ENCODE assay signal across 11 cellular contexts in the genomic region with DNA sequence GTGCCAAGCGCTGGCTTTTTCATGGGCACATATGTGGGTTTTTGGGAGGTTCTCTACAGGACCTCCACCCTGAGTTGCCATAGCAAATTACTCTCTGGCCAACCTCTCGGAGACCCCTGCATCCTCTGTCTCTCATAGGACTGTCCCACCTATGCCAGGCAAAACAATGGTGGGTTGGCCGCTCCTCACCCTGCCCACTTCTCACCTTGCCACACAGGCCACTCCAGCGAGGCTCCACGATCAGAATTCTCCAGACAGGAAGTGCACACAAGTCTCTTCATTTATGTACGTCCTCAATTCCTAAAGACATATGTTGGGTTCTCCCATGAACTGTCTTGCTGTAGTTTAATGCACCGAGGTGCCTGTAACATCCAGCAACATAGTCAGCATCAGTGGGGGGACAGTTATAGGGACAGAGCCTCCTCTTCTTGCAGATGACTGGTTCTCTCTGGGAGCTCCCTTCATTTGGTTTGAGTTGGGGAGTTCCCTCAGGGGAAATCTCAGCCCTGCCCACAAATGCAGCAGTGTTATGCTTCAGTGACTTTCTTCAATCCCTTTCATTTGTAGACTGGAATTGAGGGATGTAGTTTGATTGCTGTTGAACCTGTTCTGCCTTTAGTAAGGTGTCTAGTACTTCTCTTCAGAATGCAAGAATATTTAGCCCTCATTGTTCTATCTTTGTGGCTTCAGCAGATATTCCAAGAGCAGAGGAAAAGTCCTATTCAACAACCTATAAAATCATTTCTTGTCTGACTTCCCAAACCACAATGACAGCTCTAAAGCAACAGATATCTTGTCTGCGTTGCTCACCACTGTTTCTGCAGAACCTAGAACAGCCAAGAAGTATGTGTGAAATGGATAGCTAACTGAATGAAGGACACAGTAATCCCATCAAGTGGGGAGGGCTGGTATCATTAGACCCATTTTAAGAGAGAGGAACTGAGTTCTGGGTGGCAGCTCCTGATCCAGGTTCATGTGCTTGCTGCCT. TPM values are rescaled to one million over a fixed set of nuclear protein-coding genes. Genes with fewer than 3 reads are reported as not detected.
DNase-seq lines count a peak whose midpoint lies in the region; ATAC-seq and TF ChIP-seq lines count a peak whose summit lies in the region.
"Had no signal": no experiment of that assay in that cellular context is flagged by ENCODE, and none has a peak within 500 bp of the region (broad histone marks: within the 10 kb centered on the region; RNA-seq: fewer than 3 reads in every experiment).

No MANE protein-coding gene starts in this region.

- no peaks in the 10 kb centered on the region for H3K27me3 ChIP-seq in naive thymus-derived CD4-positive, alpha-beta T cell (ENCODE audit: control insufficient read depth in 2 of 2, insufficient read depth in 2 of 2, low read length in 2 of 2)

- CTCF ChIA-PET in naive thymus-derived CD4-positive, alpha-beta T cell (lab: Charles Lee) = interaction anchor here (0.6 kb wide), 1 partner anchor 464 kb away, joined by 3 read pairs; no protein-coding TSS in a partner anchor

- no peak for ATAC-seq in naive thymus-derived CD4-positive, alpha-beta T cell
- ATAC-seq in GM21529 (IDR thresholded peaks at IDR 0.05; ENCODE audit: unreplicated experiment) = no peak
- no peak for ATAC-seq in HG03039 (IDR thresholded peaks at IDR 0.05; ENCODE audit: unreplicated experiment)
- ATAC-seq in GM21360 (IDR thresholded peaks at IDR 0.05; ENCODE audit: unreplicated experiment) = no peak

- H3K9me3 Mint-ChIP-seq in HFFc6 = no peaks in the 10 kb centered on the region
- no peaks in the 10 kb centered on the region for H3K9me3 Mint-ChIP-seq in activated T-helper 1 cell treated with anti-CD3 and anti-CD28 coated beads, Interleukin-12 subunit alpha, Interleukin-12 subunit beta, Interleukin-2, Interleukin-4 antibody, amounts not matched to agents 30 ng/mL and 10 ng/mL and 1 ng/mL, durations not matched to agents 14 hours and 24 hours and 36 hours
- H3K9me3 Mint-ChIP-seq in naive thymus-derived CD4-positive, alpha-beta T cell = no peaks in the 10 kb centered on the region
- H3K9me3 Mint-ChIP-seq: stimulated activated naive CD8-positive, alpha-beta T cell treated with anti-CD3 and anti-CD28 coated beads, Interleukin-15, Interleukin-2, amounts not matched to agents 100 ng/mL and 50 ng/mL, for 24 hours had no signal

- peaks cover 5% of the 10 kb centered on the region; the same call in 1 of the 2 replicates for H3K36me3 Mint-ChIP-seq in HFFc6 (ENCODE audit: low read depth)
- H3K36me3 Mint-ChIP-seq in activated T-helper 1 cell treated with anti-CD3 and anti-CD28 coated beads, Interleukin-12 subunit alpha, Interleukin-12 subunit beta, Interleukin-2, Interleukin-4 antibody, amounts not matched to agents 30 ng/mL and 10 ng/mL and 1 ng/mL, durations not matched to agents 14 hours and 24 hours and 36 hours (ENCODE audit: low read depth) = no peaks in the 10 kb centered on the region
- no peaks in the 10 kb centered on the region for H3K36me3 Mint-ChIP-seq in naive thymus-derived CD4-positive, alpha-beta T cell

- peaks cover 24 to 29% of the 10 kb centered on the region in 2 donors for H3K4me1 ChIP-seq in naive thymus-derived CD4-positive, alpha-beta T cell (ENCODE audit: control insufficient read depth in 2 of 2, insufficient read depth in 2 of 2, low read length in 2 of 2)

- no peak overlapping the region for H3K4me3 ChIP-seq in naive thymus-derived CD4-positive, alpha-beta T cell (ENCODE audit: low read length)

- H3K4me1 Mint-ChIP-seq in HFFc6 (ENCODE audit: low read depth) = peaks cover 78% of the 10 kb centered on the region
- H3K4me1 Mint-ChIP-seq in activated T-helper 1 cell treated with anti-CD3 and anti-CD28 coated beads, Interleukin-12 subunit alpha, Interleukin-12 subunit beta, Interleukin-2, Interleukin-4 antibody, amounts not matched to agents 30 ng/mL and 10 ng/mL and 1 ng/mL, durations not matched to agents 14 hours and 24 hours and 36 hours (ENCODE audit: low read depth) = peaks cover 60% of the 10 kb centered on the region
- H3K4me1 Mint-ChIP-seq in naive thymus-derived CD4-positive, alpha-beta T cell = peaks cover 32 to 59% (median 48%) of the 10 kb centered on the region in 7 donors

- intact Hi-C loops in activated T-helper 1 cell treated with anti-CD3 and anti-CD28 coated beads, Interleukin-12 subunit alpha, Interleukin-12 subunit beta, Interleukin-2, Interleukin-4 antibody, amounts not matched to agents 30 ng/mL and 10 ng/mL and 1 ng/mL, durations not matched to agents 14 hours and 24 hours and 36 hours (cut with micrococcal nuclease) = no loop called here
- intact Hi-C loops in naive thymus-derived CD4-positive, alpha-beta T cell (cut with micrococcal nuclease) = loop anchor here (2.0 to 5.0 kb wide), 3 partner anchors 37 to 682 kb away; no protein-coding TSS in a partner anchor

- H3K4me3 Mint-ChIP-seq in HFFc6 = peak overlapping the region; percentile 42
- H3K4me3 Mint-ChIP-seq in activated T-helper 1 cell treated with anti-CD3 and anti-CD28 coated beads, Interleukin-12 subunit alpha, Interleukin-12 subunit beta, Interleukin-2, Interleukin-4 antibody, amounts not matched to agents 30 ng/mL and 10 ng/mL and 1 ng/mL, durations not matched to agents 14 hours and 24 hours and 36 hours = peak overlapping the region; percentile 23
- peak overlapping the region in 8 of 10 donors; percentile 4 to 78 (median 28) for H3K4me3 Mint-ChIP-seq in naive thymus-derived CD4-positive, alpha-beta T cell

- H3K27ac ChIP-seq in naive thymus-derived CD4-positive, alpha-beta T cell (ENCODE audit: low read depth, low read length) = no peak overlapping the region

- no peaks in the 10 kb centered on the region for H3K27me3 Mint-ChIP-seq in HFFc6 (ENCODE audit: insufficient read depth)
- H3K27me3 Mint-ChIP-seq in activated T-helper 1 cell treated with anti-CD3 and anti-CD28 coated beads, Interleukin-12 subunit alpha, Interleukin-12 subunit beta, Interleukin-2, Interleukin-4 antibody, amounts not matched to agents 30 ng/mL and 10 ng/mL and 1 ng/mL, durations not matched to agents 14 hours and 24 hours and 36 hours (ENCODE audit: insufficient read depth) = peaks cover 39% of the 10 kb centered on the region
- peaks cover 0 to 45% (median 6%) of the 10 kb centered on the region in 5 donors for H3K27me3 Mint-ChIP-seq in naive thymus-derived CD4-positive, alpha-beta T cell

- DNase-seq in DMS79 (lab: John Stamatoyannopoulos, UW) (peak; percentile 26), HFFc6 (peak; percentile 39), SHP77 treated with DMSO at 0.1 percent for 48 hours (lab: John Stamatoyannopoulos, UW) (no peak)
- no peak for DNase-seq in activated T-helper 1 cell treated with anti-CD3 and anti-CD28 coated beads, Interleukin-12 subunit alpha, Interleukin-12 subunit beta, Interleukin-2, Interleukin-4 antibody, amounts not matched to agents 30 ng/mL and 10 ng/mL and 1 ng/mL, durations not matched to agents 14 hours and 24 hours and 36 hours (ENCODE audit: low spot score)
- DNase-seq in naive thymus-derived CD4-positive, alpha-beta T cell = no peak
- DNase-seq: effector CD8-positive, alpha-beta T cell; NCI-H82 had no signal

- no peaks in the 10 kb centered on the region for H3K9me3 ChIP-seq in naive thymus-derived CD4-positive, alpha-beta T cell (ENCODE audit: control insufficient read depth in 2 of 3, low read length in 3 of 3)

- TF ChIP-seq CTCF in HFFc6 (IDR thresholded peaks at IDR 0.05) = no peak

- no peaks in the 10 kb centered on the region for H3K36me3 ChIP-seq in naive thymus-derived CD4-positive, alpha-beta T cell (ENCODE audit: control insufficient read depth in 2 of 3, insufficient read depth in 3 of 3, low read length in 3 of 3)

- peak overlapping the region; percentile 97 for H3K27ac Mint-ChIP-seq in HFFc6
- no peak overlapping the region for H3K27ac Mint-ChIP-seq in activated T-helper 1 cell treated with anti-CD3 and anti-CD28 coated beads, Interleukin-12 subunit alpha, Interleukin-12 subunit beta, Interleukin-2, Interleukin-4 antibody, amounts not matched to agents 30 ng/mL and 10 ng/mL and 1 ng/mL, durations not matched to agents 14 hours and 24 hours and 36 hours
- H3K27ac Mint-ChIP-seq in naive thymus-derived CD4-positive, alpha-beta T cell = peak overlapping the region in 1 of 9 donors; percentile 82
- H3K27ac Mint-ChIP-seq: stimulated activated naive CD8-positive, alpha-beta T cell treated with anti-CD3 and anti-CD28 coated beads, Interleukin-15, Interleukin-2, amounts not matched to agents 100 ng/mL and 50 ng/mL, for 24 hours had no signal

- POLR2A ChIA-PET in naive thymus-derived CD4-positive, alpha-beta T cell (lab: Charles Lee) = no interaction called here

RNA-seq across cellular contexts. Expression of gene LTBP2, which starts 2.8 kb away (rescaled TPM):
- 100 to 1,000 TPM; 109 to 165 (median 120) TPM for total RNA-seq in HFFc6 (2021; fragmentation: NEBNext Ultra II Directional; extraction: Animal tissue kit (Norgen Biotek cat#: 25700))
- total RNA-seq in activated T-helper 1 cell treated with anti-CD3 and anti-CD28 coated beads, Interleukin-12 subunit alpha, Interleukin-12 subunit beta, Interleukin-2, Interleukin-4 antibody, amounts not matched to agents 30 ng/mL and 10 ng/mL and 1 ng/mL, durations not matched to agents 14 hours and 24 hours and 36 hours = 0.05 and 0.24 TPM in 2 replicates
- 1 to 10 TPM in 1 of 5 experiments, under 1 TPM in 4; 0.17 to 1.1 (median 0.58) TPM for total RNA-seq in naive thymus-derived CD4-positive, alpha-beta T cell
- polyA plus RNA-seq in naive thymus-derived CD4-positive, alpha-beta T cell = under 1 TPM; 0.07 to 0.22 TPM

Comparison
In these comparisons a context has a peak if more than half of its experiments do, and no peak if none do; other contexts are left out.
1. DNase-seq: peak in DMS79 (single experiment) and HFFc6 (single experiment); none in activated T-helper 1 cell treated with anti-CD3 and anti-CD28 coated beads, Interleukin-12 subunit alpha, Interleukin-12 subunit beta, Interleukin-2, Interleukin-4 antibody, amounts not matched to agents 30 ng/mL and 10 ng/mL and 1 ng/mL, durations not matched to agents 14 hours and 24 hours and 36 hours (single experiment), naive thymus-derived CD4-positive, alpha-beta T cell (0 of 9) and SHP77 treated with DMSO at 0.1 percent for 48 hours (single experiment).
2. RNA of gene LTBP2, which starts 2.8 kb away (total RNA-seq): 109 to 165 TPM in HFFc6; 0.17 to 1.1 TPM in naive thymus-derived CD4-positive, alpha-beta T cell and 0.05 to 0.24 TPM in activated T-helper 1 cell treated with anti-CD3 and anti-CD28 coated beads, Interleukin-12 subunit alpha, Interleukin-12 subunit beta, Interleukin-2, Interleukin-4 antibody, amounts not matched to agents 30 ng/mL and 10 ng/mL and 1 ng/mL, durations not matched to agents 14 hours and 24 hours and 36 hours; every median in the first group is over 10 times any median in the second.
3. Peak in every context shown above with its lines, with median percentiles within 50 percentile points of each other: H3K4me3 Mint-ChIP-seq.